ENCODE assay signal across 35 cellular contexts in genomic region chr16:82083710-82084353, GRCh38. TPM values are rescaled to one million over a fixed set of nuclear protein-coding genes. Genes with fewer than 3 reads are reported as not detected.
"Had no signal": no experiment of that assay in that cellular context is flagged by ENCODE, and none has a peak within 500 bp of the region (broad histone marks: within the 10 kb centered on the region; RNA-seq: fewer than 3 reads in every experiment).

No MANE protein-coding gene starts in this region.

- H3K27ac Mint-ChIP-seq: activated CD8-positive, alpha-beta T cell treated with anti-CD3 and anti-CD28 coated beads, Interleukin-2, amount 10 ng/mL, durations not matched to agents 7 days and 5 days; activated naive CD4-positive, alpha-beta T cell treated with anti-CD3 and anti-CD28 coated beads, Interleukin-2, amount 50 U/mL, for 24 hours; activated naive CD8-positive, alpha-beta T cell treated with anti-CD3 and anti-CD28 coated beads, Interleukin-2, amount 10 ng/mL, durations not matched to agents 7 days and 5 days; activated T-cell treated with anti-CD3 and anti-CD28 coated beads, Interleukin-2, amount 50 U/mL, for 24 hours; activated T-helper 2 cell treated with anti-CD3 and anti-CD28 coated beads, Interferon-gamma antibody, Interleukin-2, Interleukin-4, amounts not matched to agents 10 μg/mL and 5 μg/mL and 100 μg/mL, durations not matched to agents 14 hours and 24 hours and 36 hours had no signal

- H3K4me1 Mint-ChIP-seq: activated naive CD4-positive, alpha-beta T cell treated with anti-CD3 and anti-CD28 coated beads, Interleukin-2, amount 50 U/mL, for 24 hours had no signal

- H3K9me3 ChIP-seq: ascending aorta, MG63, Peyer's patch, SJSA1 had no signal

- H3K4me1 ChIP-seq: ascending aorta had no signal

- H3K36me3 ChIP-seq: ascending aorta, cardiac muscle cell, MG63, Peyer's patch, SJSA1, WERI-Rb-1 had no signal

- H3K27ac ChIP-seq: ascending aorta, cardiac muscle cell, SJSA1, WERI-Rb-1 had no signal

- H3K9me3 Mint-ChIP-seq: activated naive CD8-positive, alpha-beta T cell treated with anti-CD3 and anti-CD28 coated beads, Interleukin-2, amount 10 ng/mL, durations not matched to agents 7 days and 5 days; activated T-cell treated with anti-CD3 and anti-CD28 coated beads, Interleukin-2, amount 50 U/mL, for 24 hours had no signal

- H3K4me3 Mint-ChIP-seq: activated CD8-positive, alpha-beta T cell treated with anti-CD3 and anti-CD28 coated beads, Interleukin-2, amount 10 ng/mL, durations not matched to agents 7 days and 5 days; activated naive CD4-positive, alpha-beta T cell treated with anti-CD3 and anti-CD28 coated beads, Interleukin-2, amount 50 U/mL, for 24 hours; activated naive CD8-positive, alpha-beta T cell treated with anti-CD3 and anti-CD28 coated beads, Interleukin-2, amount 10 ng/mL, durations not matched to agents 7 days and 5 days; activated T-cell treated with anti-CD3 and anti-CD28 coated beads, Interleukin-2, amount 50 U/mL, for 24 hours had no signal

- H3K4me3 ChIP-seq: ascending aorta, cardiac muscle cell, MG63, SJSA1 had no signal

- ATAC-seq: activated CD8-positive, alpha-beta T cell treated with anti-CD3 and anti-CD28 coated beads, Interleukin-2, amount 10 ng/mL, durations not matched to agents 7 days and 5 days had no signal

- H3K36me3 Mint-ChIP-seq: activated naive CD4-positive, alpha-beta T cell treated with anti-CD3 and anti-CD28 coated beads, Interleukin-2, amount 50 U/mL, for 24 hours; activated naive CD8-positive, alpha-beta T cell treated with anti-CD3 and anti-CD28 coated beads, Interleukin-2, amount 10 ng/mL, durations not matched to agents 7 days and 5 days had no signal

- DNase-seq: activated CD4-positive, alpha-beta T cell treated with anti-CD3 and anti-CD28 coated beads for 1 hour; activated CD4-positive, alpha-beta T cell treated with anti-CD3 and anti-CD28 coated beads for 48 hours; activated CD4-positive, alpha-beta T cell treated with anti-CD3 and anti-CD28 coated beads, Interleukin-2, amount 50 U/mL, for 4 hours; activated CD4-positive, CD25-positive, alpha-beta regulatory T cell; activated CD8-positive, alpha-beta T cell treated with anti-CD3 and anti-CD28 coated beads, Interleukin-2, amount 10 ng/mL, durations not matched to agents 7 days and 5 days; activated gamma-delta T cell; activated naive CD4-positive, alpha-beta T cell treated with Interleukin-2 at 50 U/mL for 16 hours; activated naive CD8-positive, alpha-beta T cell treated with anti-CD3 and anti-CD28 coated beads, Interleukin-2, amount 10 ng/mL, durations not matched to agents 7 days and 5 days; activated T-cell treated with anti-CD3 and anti-CD28 coated beads, Interleukin-2, amount 50 U/mL, for 24 hours; amygdala; Kasumi-1; KG1; MG63; MV-4-11; NCI-H1092; NCI-H1436 treated with DMSO at 0.1 percent for 48 hours; NCI-H1694 treated with DMSO at 0.1 percent for 48 hours; NCI-H2029; NCI-H345; NCI-H524 treated with DMSO at 0.1 percent for 48 hours; PC-3; Peyer's patch; RPMI8226; SHP77 treated with DMSO at 0.1 percent for 48 hours; SW 1271; T-helper 1 cell; T-helper 2 cell; T-helper 9 cell; WERI-Rb-1 had no signal

- H3K27me3 ChIP-seq: ascending aorta, cardiac muscle cell, MG63, Peyer's patch, SJSA1 had no signal

RNA-seq across cellular contexts. Expression of gene HSD17B2, which starts 48.8 kb away (rescaled TPM):
- total RNA-seq: activated CD8-positive, alpha-beta T cell treated with anti-CD3 and anti-CD28 coated beads, Interleukin-2, amount 10 ng/mL, durations not matched to agents 7 days and 5 days; activated naive CD8-positive, alpha-beta T cell treated with anti-CD3 and anti-CD28 coated beads, Interleukin-2, amount 10 ng/mL, durations not matched to agents 7 days and 5 days; activated T-helper 2 cell treated with anti-CD3 and anti-CD28 coated beads, Interferon-gamma antibody, Interleukin-2, Interleukin-4, amounts not matched to agents 10 μg/mL and 5 μg/mL and 100 μg/mL, durations not matched to agents 14 hours and 24 hours and 36 hours; ascending aorta; cardiac muscle cell; NCI-H460 had no signal
- polyA plus RNA-seq: cardiac muscle cell had no signal
